In genomic region chr1:165688046-165688445, GRCh38 we compare ENCODE assay signal across 29 cellular contexts.
"Had no signal": no experiment of that assay in that cellular context is flagged by ENCODE, and none has a peak within 500 bp of the region (broad histone marks: within the 10 kb centered on the region; RNA-seq: fewer than 3 reads in every experiment).

No MANE protein-coding gene starts in this region.

- H3K27ac ChIP-seq: brain microvascular endothelial cell, KMS-11, SJCRH30, SK-N-MC had no signal

- H3K36me3 ChIP-seq: brain microvascular endothelial cell had no signal

- H3K9me3 ChIP-seq: SJCRH30 had no signal

- H3K4me1 ChIP-seq: SJCRH30 had no signal

- DNase-seq: activated CD4-positive, alpha-beta T cell treated with anti-CD3 and anti-CD28 coated beads, Interleukin-2, amount 10 ng/mL, durations not matched to agents 24 days and 14 days; activated CD4-positive, alpha-beta T cell treated with anti-CD3 and anti-CD28 coated beads, Interleukin-2, amount 50 U/mL, for 4 hours; activated CD8-positive, alpha-beta T cell treated with anti-CD3 and anti-CD28 coated beads for 36 hours; activated gamma-delta T cell; activated naive CD4-positive, alpha-beta T cell treated with Interleukin-2 at 50 U/mL for 16 hours; activated naive CD8-positive, alpha-beta T cell treated with anti-CD3 and anti-CD28 coated beads, Interleukin-2, amount 50 U/mL, for 24 hours; amniotic stem cell; aorta; brain microvascular endothelial cell; central memory CD4-positive, alpha-beta T cell; MM.1S; MV-4-11; NCI-H1092; NCI-H146; NCI-H187; NCI-H2029 treated with DMSO at 0.1 percent for 48 hours; NCI-H2107; NCI-H2171; NCI-H446; NCI-H524; NCI-H69; NCI-H82; SHP77; SJCRH30; T1000 had no signal

- H3K27ac Mint-ChIP-seq: activated CD4-positive, alpha-beta T cell treated with anti-CD3 and anti-CD28 coated beads, Interleukin-2, amount 10 ng/mL, durations not matched to agents 24 days and 14 days; activated CD8-positive, alpha-beta T cell treated with anti-CD3 and anti-CD28 coated beads for 36 hours; activated naive CD8-positive, alpha-beta T cell had no signal

- ATAC-seq: activated CD8-positive, alpha-beta T cell treated with anti-CD3 and anti-CD28 coated beads for 36 hours; activated naive CD8-positive, alpha-beta T cell treated with anti-CD3 and anti-CD28 coated beads, Interleukin-2, amount 50 U/mL, for 24 hours; Panc1 had no signal

- H3K9me3 Mint-ChIP-seq: activated CD8-positive, alpha-beta T cell treated with anti-CD3 and anti-CD28 coated beads for 36 hours; activated naive CD8-positive, alpha-beta T cell treated with anti-CD3 and anti-CD28 coated beads, Interleukin-2, amount 50 U/mL, for 24 hours had no signal

- H3K27me3 Mint-ChIP-seq: activated CD4-positive, alpha-beta T cell treated with anti-CD3 and anti-CD28 coated beads, Interleukin-2, amount 10 ng/mL, durations not matched to agents 24 days and 14 days; activated CD8-positive, alpha-beta T cell treated with anti-CD3 and anti-CD28 coated beads for 36 hours; activated naive CD8-positive, alpha-beta T cell; activated naive CD8-positive, alpha-beta T cell treated with anti-CD3 and anti-CD28 coated beads, Interleukin-2, amount 50 U/mL, for 24 hours had no signal

- H3K4me3 ChIP-seq: SJCRH30, SK-N-MC had no signal

- H3K4me3 Mint-ChIP-seq: activated CD4-positive, alpha-beta T cell treated with anti-CD3 and anti-CD28 coated beads, Interleukin-2, amount 10 ng/mL, durations not matched to agents 24 days and 14 days; activated CD8-positive, alpha-beta T cell treated with anti-CD3 and anti-CD28 coated beads for 36 hours; activated naive CD8-positive, alpha-beta T cell; activated naive CD8-positive, alpha-beta T cell treated with anti-CD3 and anti-CD28 coated beads, Interleukin-2, amount 50 U/mL, for 24 hours had no signal

- H3K27me3 ChIP-seq: brain microvascular endothelial cell, SJCRH30 had no signal
